Comparison of ENCODE assay signal across 14 cellular contexts in genomic region chr19:5152013-5152763, GRCh38.
"Had no signal": no experiment of that assay in that cellular context is flagged by ENCODE, and none has a peak within 500 bp of the region (broad histone marks: within the 10 kb centered on the region; RNA-seq: fewer than 3 reads in every experiment).

No MANE protein-coding gene starts in this region.

- H3K27ac Mint-ChIP-seq: naive thymus-derived CD4-positive, alpha-beta T cell had no signal

- H3K4me3 ChIP-seq: hepatocyte, left lung, mucosa of descending colon, skin epidermis, tibial nerve, vagina had no signal

- H2AFZ ChIP-seq: hepatocyte had no signal

- H3K27ac ChIP-seq: hepatocyte, left lung, skin epidermis, tibial nerve, vagina had no signal

- H3K27me3 Mint-ChIP-seq: naive thymus-derived CD4-positive, alpha-beta T cell had no signal

- H3K4me1 ChIP-seq: left lung had no signal

- H3K4me3 Mint-ChIP-seq: naive thymus-derived CD4-positive, alpha-beta T cell had no signal

- FAIRE-seq: astrocyte, keratinocyte had no signal

- H3K79me2 ChIP-seq: hepatocyte had no signal

- H3K27me3 ChIP-seq: hepatocyte, left lung, tibial nerve, vagina had no signal

- ATAC-seq: left lung; mucosa of descending colon; naive thymus-derived CD4-positive, alpha-beta T cell had no signal

- H3K4me2 ChIP-seq: hepatocyte had no signal

- H3K9me3 ChIP-seq: left lung, mucosa of descending colon, tibial nerve, vagina had no signal

- DNase-seq: activated naive CD4-positive, alpha-beta T cell treated with anti-CD3 and anti-CD28 coated beads, Interleukin-2, amount 50 U/mL, for 16 hours; activated T-cell treated with anti-CD3 and anti-CD28 coated beads for 4 hours; dermis blood vessel endothelial cell; naive thymus-derived CD4-positive, alpha-beta T cell; stimulated activated CD4-positive, alpha-beta T cell treated with anti-CD3 and anti-CD28 coated beads, Interleukin-4, amount 100 ng/mL, for 24 hours; stimulated activated naive CD4-positive, alpha-beta T cell had no signal
